27 cellular contexts compared by ENCODE assay signal in genomic region chr3:134666885-134667284, GRCh38. TPM values are rescaled to one million over a fixed set of nuclear protein-coding genes. Genes with fewer than 3 reads are reported as not detected.
"Had no signal": no experiment of that assay in that cellular context is flagged by ENCODE, and none has a peak within 500 bp of the region (broad histone marks: within the 10 kb centered on the region; RNA-seq: fewer than 3 reads in every experiment).

No MANE protein-coding gene starts in this region.

- H3K36me3 Mint-ChIP-seq: activated naive CD8-positive, alpha-beta T cell treated with anti-CD3 and anti-CD28 coated beads, Interleukin-2, amount 10 ng/mL, durations not matched to agents 7 days and 5 days; immature natural killer cell; naive B cell had no signal

- H3K9me3 ChIP-seq: left lung, right lobe of liver, thoracic aorta, upper lobe of right lung had no signal

- DNase-seq: activated B cell treated with CpG ODN at 0.5 μM for 24 hours; activated CD4-positive, alpha-beta T cell treated with anti-CD3 and anti-CD28 coated beads for 36 hours; activated CD4-positive, alpha-beta T cell treated with anti-CD3 and anti-CD28 coated beads, Interleukin-2, amount 50 U/mL, for 4 hours; activated CD8-positive, alpha-beta memory T cell treated with anti-CD3 and anti-CD28 coated beads, Interleukin-2, amount 50 U/mL, for 48 hours; activated naive CD4-positive, alpha-beta T cell treated with Interleukin-2 at 50 U/mL for 16 hours; activated naive CD8-positive, alpha-beta T cell treated with anti-CD3 and anti-CD28 coated beads, Interleukin-2, amount 10 ng/mL, durations not matched to agents 7 days and 5 days; activated T-cell treated with anti-CD3 and anti-CD28 coated beads, Interleukin-2, amount 50 U/mL, for 4 hours; amniotic stem cell; cortex of kidney; immature natural killer cell; left lung; naive B cell; occipital lobe; posterior cingulate gyrus; right lobe of liver; stimulated activated CD4-positive, alpha-beta T cell treated with anti-CD3 and anti-CD28 coated beads, Interleukin-4, amount 100 ng/mL, for 24 hours; stimulated activated naive CD4-positive, alpha-beta T cell treated with Interleukin-2 at 50 U/mL for 16 hours; upper lobe of right lung had no signal

- H3K4me3 Mint-ChIP-seq: activated B cell treated with CpG ODN at 0.5 μM for 24 hours; activated CD4-positive, alpha-beta T cell treated with anti-CD3 and anti-CD28 coated beads for 36 hours; activated naive CD8-positive, alpha-beta T cell treated with anti-CD3 and anti-CD28 coated beads, Interleukin-2, amount 10 ng/mL, durations not matched to agents 7 days and 5 days; activated T-cell treated with anti-CD3 and anti-CD28 coated beads, Interleukin-2, amount 50 U/mL, for 4 hours; immature natural killer cell; naive B cell; neural crest cell had no signal

- H3K36me3 ChIP-seq: left lung, right lobe of liver, thoracic aorta, upper lobe of right lung had no signal

- H3K4me1 Mint-ChIP-seq: activated B cell treated with CpG ODN at 0.5 μM for 24 hours; activated CD4-positive, alpha-beta T cell treated with anti-CD3 and anti-CD28 coated beads for 36 hours; activated naive CD8-positive, alpha-beta T cell treated with anti-CD3 and anti-CD28 coated beads, Interleukin-2, amount 10 ng/mL, durations not matched to agents 7 days and 5 days; immature natural killer cell; naive B cell had no signal

- H3K4me1 ChIP-seq: left lung, right lobe of liver, upper lobe of right lung had no signal

- H3K27ac Mint-ChIP-seq: activated B cell treated with CpG ODN at 0.5 μM for 24 hours; activated CD4-positive, alpha-beta T cell treated with anti-CD3 and anti-CD28 coated beads for 36 hours; activated naive CD8-positive, alpha-beta T cell treated with anti-CD3 and anti-CD28 coated beads, Interleukin-2, amount 10 ng/mL, durations not matched to agents 7 days and 5 days; immature natural killer cell had no signal

- H3K27me3 ChIP-seq: left lung, right lobe of liver, upper lobe of right lung had no signal

- H3K27ac ChIP-seq: epithelial cell of prostate, left lung, right lobe of liver, thoracic aorta, upper lobe of right lung had no signal

- ATAC-seq: activated CD4-positive, alpha-beta T cell treated with anti-CD3 and anti-CD28 coated beads for 36 hours; activated T-cell treated with anti-CD3 and anti-CD28 coated beads, Interleukin-2, amount 50 U/mL, for 4 hours; right lobe of liver; upper lobe of right lung had no signal

- H3K4me3 ChIP-seq: left lung, lung, right lobe of liver, thoracic aorta, upper lobe of right lung had no signal

- H3K9me3 Mint-ChIP-seq: activated B cell treated with CpG ODN at 0.5 μM for 24 hours; activated naive CD8-positive, alpha-beta T cell treated with anti-CD3 and anti-CD28 coated beads, Interleukin-2, amount 10 ng/mL, durations not matched to agents 7 days and 5 days; activated T-cell treated with anti-CD3 and anti-CD28 coated beads, Interleukin-2, amount 50 U/mL, for 4 hours; immature natural killer cell; neural crest cell had no signal

RNA-seq across cellular contexts. Expression of gene KY, which starts 16.1 kb away (rescaled TPM):
- total RNA-seq: activated B cell treated with CpG ODN at 0.5 μM for 24 hours; activated CD4-positive, alpha-beta T cell treated with anti-CD3 and anti-CD28 coated beads for 36 hours; activated CD8-positive, alpha-beta memory T cell treated with anti-CD3 and anti-CD28 coated beads for 36 hours; activated naive CD8-positive, alpha-beta T cell treated with anti-CD3 and anti-CD28 coated beads, Interleukin-2, amount 10 ng/mL, durations not matched to agents 7 days and 5 days; activated T-cell treated with anti-CD3 and anti-CD28 coated beads, Interleukin-2, amount 50 U/mL, for 4 hours; bronchial epithelial cell; fibroblast of villous mesenchyme; mesenteric fat pad; right lobe of liver; T-helper 2 cell treated with Interferon-gamma antibody and Interleukin-4, amounts not matched to agents 100 ng/mL and 5 ng/mL, for 36 hours had no signal
